Comparison of ENCODE assay signal across 20 cellular contexts in the genomic region with DNA sequence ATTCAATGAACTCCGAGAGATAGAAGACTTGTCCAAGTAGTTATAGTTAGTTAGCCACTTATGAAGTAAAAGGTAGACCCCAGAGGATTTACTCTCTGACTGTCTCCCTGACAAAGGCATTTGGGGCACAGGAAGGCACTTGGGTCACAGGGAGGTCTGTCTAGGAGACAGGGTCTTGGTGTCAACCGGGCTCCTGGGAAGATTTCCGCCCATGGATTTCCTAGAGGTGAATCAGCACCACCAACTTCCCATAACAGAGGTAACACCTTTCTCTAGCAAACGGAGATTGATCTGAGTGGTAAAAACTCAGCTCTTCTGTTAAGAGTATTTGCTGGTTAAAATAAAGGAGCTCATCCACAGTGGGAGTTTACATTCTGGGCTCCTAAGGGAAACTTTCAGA. TPM values are rescaled to one million over a fixed set of nuclear protein-coding genes. Genes with fewer than 3 reads are reported as not detected.
"Had no signal": no experiment of that assay in that cellular context is flagged by ENCODE, and none has a peak within 500 bp of the region (broad histone marks: within the 10 kb centered on the region; RNA-seq: fewer than 3 reads in every experiment).

No MANE protein-coding gene starts in this region.

- H3K79me2 ChIP-seq: hepatocyte had no signal

- H3K9me3 Mint-ChIP-seq: effector memory CD8-positive, alpha-beta T cell had no signal

- H3K36me3 ChIP-seq: right atrium auricular region, sigmoid colon, stomach, thoracic aorta, transverse colon had no signal

- H3K36me3 Mint-ChIP-seq: natural killer cell had no signal

- H3K4me3 Mint-ChIP-seq: effector memory CD8-positive, alpha-beta T cell; mesothelial cell of epicardium; natural killer cell; neural crest cell had no signal

- H3K4me2 ChIP-seq: hepatocyte had no signal

- H3K4me1 Mint-ChIP-seq: mesothelial cell of epicardium, natural killer cell, neural crest cell had no signal

- ATAC-seq: effector memory CD8-positive, alpha-beta T cell; foreskin keratinocyte; left lobe of liver; natural killer cell had no signal

- H3K27me3 ChIP-seq: foreskin keratinocyte, hepatocyte, right atrium auricular region, sigmoid colon, stomach, transverse colon had no signal

- H3K27me3 Mint-ChIP-seq: effector memory CD8-positive, alpha-beta T cell had no signal

- H3K4me1 ChIP-seq: foreskin keratinocyte, right atrium auricular region, transverse colon had no signal

- H3K27ac ChIP-seq: foreskin keratinocyte, hepatocyte, right atrium auricular region, sigmoid colon, skin epidermis, stomach, thoracic aorta, transverse colon had no signal

- DNase-seq: effector memory CD8-positive, alpha-beta T cell; erythroblast; foreskin keratinocyte; head of caudate nucleus; mammary epithelial cell; natural killer cell; posterior cingulate gyrus; sigmoid colon; stimulated activated CD4-positive, alpha-beta T cell treated with anti-CD3 and anti-CD28 coated beads, Interleukin-12 subunit alpha, Interleukin-12 subunit beta, amount 100 ng/mL, for 4 hours; stimulated activated naive CD4-positive, alpha-beta T cell; stomach; substantia nigra; transverse colon had no signal

- H3K4me3 ChIP-seq: hepatocyte, right atrium auricular region, sigmoid colon, skin epidermis, stomach, thoracic aorta, transverse colon had no signal

- H3K9me3 ChIP-seq: sigmoid colon, thoracic aorta had no signal

- H2AFZ ChIP-seq: hepatocyte had no signal

- H3K27ac Mint-ChIP-seq: effector memory CD8-positive, alpha-beta T cell; mesothelial cell of epicardium; natural killer cell had no signal

RNA-seq across cellular contexts. Expression of gene CCN1, which starts 16.4 kb away (rescaled TPM):
- total RNA-seq: natural killer cell had no signal
